16 cellular contexts compared by ENCODE assay signal in the genomic region with DNA sequence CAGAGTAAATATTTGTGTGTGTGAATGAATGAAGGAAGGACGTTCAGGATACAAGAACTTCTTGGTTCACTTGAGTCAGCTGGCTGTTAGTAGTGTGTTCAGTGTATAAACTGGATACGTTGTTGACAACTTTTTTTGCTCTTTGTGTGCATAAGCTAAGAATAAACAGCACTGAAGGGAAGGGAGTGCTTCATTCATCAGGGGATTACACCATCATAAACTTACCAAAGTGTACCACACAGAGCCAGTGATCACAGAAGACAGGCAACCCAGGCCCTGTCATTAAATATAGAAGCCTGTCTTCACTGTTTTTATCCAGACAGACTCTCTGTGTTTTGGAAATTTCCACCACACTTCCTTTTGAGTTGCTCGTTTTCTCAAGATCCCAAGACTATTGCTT. TPM values are rescaled to one million over a fixed set of nuclear protein-coding genes. Genes with fewer than 3 reads are reported as not detected.
DNase-seq lines count a peak whose midpoint lies in the region; ATAC-seq and TF ChIP-seq lines count a peak whose summit lies in the region.
"Had no signal": no experiment of that assay in that cellular context is flagged by ENCODE, and none has a peak within 500 bp of the region (broad histone marks: within the 10 kb centered on the region; RNA-seq: fewer than 3 reads in every experiment).

No MANE protein-coding gene starts in this region.

- H3F3A ChIP-seq in smooth muscle cell (ENCODE audit: low read depth) = peaks cover 3% of the 10 kb centered on the region

- TF ChIP-seq CTCF in fibroblast of lung (conservative IDR thresholded peaks at IDR 0.05 in 1 of 2, IDR thresholded peaks at IDR 0.05 in 1 of 2; ENCODE audit: low read depth in 1 of 2, low read length in 2 of 2) = no peak
- TF ChIP-seq CTCF in smooth muscle cell (IDR thresholded peaks at IDR 0.05; ENCODE audit: borderline replicate concordance, insufficient read depth, poor library complexity, severe bottlenecking) = no peak

- H4K20me1 ChIP-seq in fibroblast of lung (ENCODE audit: control insufficient read depth, extremely low read depth, insufficient read depth, low read length) = no peaks in the 10 kb centered on the region
- no peaks in the 10 kb centered on the region for H4K20me1 ChIP-seq in smooth muscle cell (ENCODE audit: low read depth)
- H4K20me1 ChIP-seq: BLaER1 treated with 17β-estradiol and CSF1 and Interleukin-3, amounts not matched to agents 10 nM and 100 nM had no signal

- no peaks in the 10 kb centered on the region for H3K27me3 ChIP-seq in fibroblast of lung (ENCODE audit: control insufficient read depth, insufficient read depth, low read length)
- no peaks in the 10 kb centered on the region for H3K27me3 ChIP-seq in smooth muscle cell (ENCODE audit: low read depth)
- H3K27me3 ChIP-seq: BLaER1 treated with 17β-estradiol and CSF1 and Interleukin-3, amounts not matched to agents 10 nM and 100 nM; MG63 had no signal

- WGBS in smooth muscle cell (ENCODE audit: low lambda C conversion rate) = 23% methylated on average over 3 of the region's 3 CpGs

- DNase-seq in DMS53 (lab: John Stamatoyannopoulos, UW) = peak; percentile 61
- DNase-seq in fibroblast of lung (ENCODE audit: low read depth in 2 of 2) = no peak
- DNase-seq in myocyte (ENCODE audit: low read depth) = peak; percentile 43
- no peak for DNase-seq in smooth muscle cell (lab: John Stamatoyannopoulos, UW; ENCODE audit: unreplicated experiment)
- no peak for DNase-seq in NCI-H1694 treated with DMSO at 0.1 percent for 48 hours (lab: John Stamatoyannopoulos, UW)
- no peak for DNase-seq in NOMO-1 (lab: John Stamatoyannopoulos, UW; ENCODE audit: unreplicated experiment in 2 of 2)
- DNase-seq: GDM1, MG63, NCI-H1092, NCI-H146, NCI-H2081 treated with DMSO at 0.1 percent for 48 hours, NCI-H510A, NCI-H82 had no signal

- no peak for ATAC-seq in GM21390 (IDR thresholded peaks at IDR 0.05; ENCODE audit: unreplicated experiment)
- ATAC-seq: GM12878 had no signal

- H3K9me3 ChIP-seq in fibroblast of lung (ENCODE audit: control insufficient read depth, insufficient read depth, low read depth, low read length) (no peaks in the 10 kb centered on the region), smooth muscle cell (replicated peaks; ENCODE audit: low read depth) (no peaks in the 10 kb centered on the region)
- H3K9me3 ChIP-seq: BLaER1 treated with 17β-estradiol and CSF1 and Interleukin-3, amounts not matched to agents 10 nM and 100 nM; MG63 had no signal

- H3K79me2 ChIP-seq in fibroblast of lung (ENCODE audit: control insufficient read depth, insufficient read depth, low read length) = no peaks in the 10 kb centered on the region
- no peaks in the 10 kb centered on the region for H3K79me2 ChIP-seq in smooth muscle cell (ENCODE audit: low read depth)

- H3K36me3 ChIP-seq in fibroblast of lung (ENCODE audit: control insufficient read depth, insufficient read depth, low read length) = no peaks in the 10 kb centered on the region
- H3K36me3 ChIP-seq in smooth muscle cell (ENCODE audit: low read depth) = no peaks in the 10 kb centered on the region
- H3K36me3 ChIP-seq: MG63 had no signal

- H2AFZ ChIP-seq in fibroblast of lung (ENCODE audit: low read length) (peak overlapping the region; percentile 47), smooth muscle cell (ENCODE audit: low read depth) (peak overlapping the region; percentile 47)

- H3K9ac ChIP-seq in fibroblast of lung (ENCODE audit: insufficient read depth, low read length) = no peak overlapping the region
- H3K9ac ChIP-seq in smooth muscle cell (ENCODE audit: low read depth) = no peak overlapping the region
- H3K9ac ChIP-seq: BLaER1 treated with 17β-estradiol and CSF1 and Interleukin-3, amounts not matched to agents 10 nM and 100 nM had no signal

- H3K4me2 ChIP-seq in fibroblast of lung (ENCODE audit: extremely low read depth, insufficient read depth, low read length) (no peak overlapping the region), smooth muscle cell (no peak overlapping the region)

- no peak overlapping the region for H3K4me3 ChIP-seq in fibroblast of lung (replicated peaks in 1 of 4; ENCODE audit: control extremely low read depth in 1 of 4, insufficient read depth in 1 of 4, low read depth in 3 of 4, low read length in 4 of 4)
- no peak overlapping the region for H3K4me3 ChIP-seq in smooth muscle cell
- H3K4me3 ChIP-seq: BLaER1 treated with 17β-estradiol and CSF1 and Interleukin-3, amounts not matched to agents 10 nM and 100 nM; GM12878; MG63 had no signal

- peaks cover 8% of the 10 kb centered on the region for H3K4me1 ChIP-seq in fibroblast of lung (ENCODE audit: control insufficient read depth, extremely low read depth, insufficient read depth, low read length)
- peaks cover 10% of the 10 kb centered on the region for H3K4me1 ChIP-seq in smooth muscle cell (ENCODE audit: low read depth)

- H3K27ac ChIP-seq in fibroblast of lung (ENCODE audit: insufficient read depth, low read length) (no peak overlapping the region), smooth muscle cell (ENCODE audit: low read depth) (peak overlapping the region; percentile 32)

RNA-seq across cellular contexts. Expression of gene MEF2C, which starts 55.5 kb away (rescaled TPM):
- total RNA-seq in fibroblast of lung (5.4 and 12.2 TPM in 2 replicates), myocyte (254 and 364 TPM in 2 replicates), smooth muscle cell (10.7 and 14.0 TPM in 2 replicates)
- polyA plus RNA-seq in fibroblast of lung (9.3 and 15.7 TPM in 2 replicates), smooth muscle cell (8.1 and 11.4 TPM in 2 replicates)
- 6.6 and 13.1 TPM in 2 replicates for polyA plus RNA-seq in fibroblast of lung (2012)
- polyA minus RNA-seq in fibroblast of lung (ENCODE audit: low replicate concordance) = 34.8 and 73.7 TPM in 2 replicates
- 92.7 TPM for polyA plus RNA-seq in myocyte (2012)

Comparison
In these comparisons a context has a peak if more than half of its experiments do, and no peak if none do; other contexts are left out.
1. DNase-seq: peak in DMS53 (single experiment) and myocyte (single experiment); none in fibroblast of lung (0 of 2), smooth muscle cell (single experiment), NCI-H1694 treated with DMSO at 0.1 percent for 48 hours (single experiment) and NOMO-1 (0 of 2).
2. RNA of gene MEF2C, which starts 55.5 kb away (total RNA-seq): 254 to 364 TPM in myocyte; 10.7 to 14.0 TPM in smooth muscle cell and 5.4 to 12.2 TPM in fibroblast of lung; every median in the first group is over 10 times any median in the second.